24 cellular contexts compared by ENCODE assay signal in genomic region chr7:48312151-48312550, GRCh38.
"Had no signal": no experiment of that assay in that cellular context is flagged by ENCODE, and none has a peak within 500 bp of the region (broad histone marks: within the 10 kb centered on the region; RNA-seq: fewer than 3 reads in every experiment).

No MANE protein-coding gene starts in this region.

- H3K9me3 Mint-ChIP-seq: activated CD4-positive, alpha-beta T cell treated with anti-CD3 and anti-CD28 coated beads, Interleukin-2, amount 10 ng/mL, durations not matched to agents 24 days and 14 days; activated CD8-positive, alpha-beta T cell treated with anti-CD3 and anti-CD28 coated beads for 36 hours; activated naive CD8-positive, alpha-beta T cell treated with anti-CD3 and anti-CD28 coated beads, Interleukin-2, amount 50 U/mL, for 24 hours; activated T-helper 1 cell treated with anti-CD3 and anti-CD28 coated beads, Interleukin-12 subunit alpha, Interleukin-12 subunit beta, Interleukin-2, Interleukin-4 antibody, amounts not matched to agents 30 ng/mL and 10 ng/mL and 1 ng/mL, durations not matched to agents 14 hours and 24 hours and 36 hours; naive thymus-derived CD4-positive, alpha-beta T cell; stimulated activated effector memory CD8-positive, alpha-beta T cell treated with anti-CD3 and anti-CD28 coated beads, Interleukin-12 subunit alpha, Interleukin-12 subunit beta, amount 100 ng/mL, for 72 hours; stimulated activated naive CD8-positive, alpha-beta T cell treated with anti-CD3 and anti-CD28 coated beads, Interleukin-15, amount 100 ng/mL, for 72 hours had no signal

- H3K4me3 Mint-ChIP-seq: activated CD4-positive, alpha-beta T cell treated with anti-CD3 and anti-CD28 coated beads, Interleukin-2, amount 10 ng/mL, durations not matched to agents 24 days and 14 days; activated CD8-positive, alpha-beta memory T cell treated with anti-CD3 and anti-CD28 coated beads, Interleukin-2, amount 10 ng/mL, durations not matched to agents 7 days and 5 days; activated CD8-positive, alpha-beta T cell treated with anti-CD3 and anti-CD28 coated beads for 36 hours; activated naive CD8-positive, alpha-beta T cell treated with anti-CD3 and anti-CD28 coated beads, Interleukin-2, amount 50 U/mL, for 24 hours; activated T-helper 1 cell treated with anti-CD3 and anti-CD28 coated beads, Interleukin-12 subunit alpha, Interleukin-12 subunit beta, Interleukin-2, Interleukin-4 antibody, amounts not matched to agents 30 ng/mL and 10 ng/mL and 1 ng/mL, durations not matched to agents 14 hours and 24 hours and 36 hours; naive thymus-derived CD4-positive, alpha-beta T cell; neural crest cell; stimulated activated effector memory CD8-positive, alpha-beta T cell treated with anti-CD3 and anti-CD28 coated beads, Interleukin-12 subunit alpha, Interleukin-12 subunit beta, amount 100 ng/mL, for 72 hours; stimulated activated naive CD8-positive, alpha-beta T cell treated with anti-CD3 and anti-CD28 coated beads, Interleukin-15, amount 100 ng/mL, for 72 hours had no signal

- FAIRE-seq: small intestine had no signal

- H3K27me3 Mint-ChIP-seq: activated CD8-positive, alpha-beta memory T cell treated with anti-CD3 and anti-CD28 coated beads, Interleukin-2, amount 10 ng/mL, durations not matched to agents 7 days and 5 days; activated CD8-positive, alpha-beta T cell treated with anti-CD3 and anti-CD28 coated beads for 36 hours; activated naive CD8-positive, alpha-beta T cell treated with anti-CD3 and anti-CD28 coated beads, Interleukin-2, amount 50 U/mL, for 24 hours; stimulated activated naive CD8-positive, alpha-beta T cell treated with anti-CD3 and anti-CD28 coated beads, Interleukin-15, amount 100 ng/mL, for 72 hours had no signal

- H3K27ac Mint-ChIP-seq: activated CD4-positive, alpha-beta T cell treated with anti-CD3 and anti-CD28 coated beads, Interleukin-2, amount 10 ng/mL, durations not matched to agents 24 days and 14 days; activated CD8-positive, alpha-beta memory T cell treated with anti-CD3 and anti-CD28 coated beads, Interleukin-2, amount 10 ng/mL, durations not matched to agents 7 days and 5 days; activated CD8-positive, alpha-beta T cell treated with anti-CD3 and anti-CD28 coated beads for 36 hours; activated naive CD8-positive, alpha-beta T cell treated with anti-CD3 and anti-CD28 coated beads, Interleukin-2, amount 50 U/mL, for 24 hours; activated T-helper 1 cell treated with anti-CD3 and anti-CD28 coated beads, Interleukin-12 subunit alpha, Interleukin-12 subunit beta, Interleukin-2, Interleukin-4 antibody, amounts not matched to agents 30 ng/mL and 10 ng/mL and 1 ng/mL, durations not matched to agents 14 hours and 24 hours and 36 hours; naive thymus-derived CD4-positive, alpha-beta T cell; stimulated activated effector memory CD8-positive, alpha-beta T cell treated with anti-CD3 and anti-CD28 coated beads, Interleukin-12 subunit alpha, Interleukin-12 subunit beta, amount 100 ng/mL, for 72 hours; stimulated activated naive CD8-positive, alpha-beta T cell treated with anti-CD3 and anti-CD28 coated beads, Interleukin-15, amount 100 ng/mL, for 72 hours had no signal

- H3K4me1 Mint-ChIP-seq: activated CD4-positive, alpha-beta T cell treated with anti-CD3 and anti-CD28 coated beads, Interleukin-2, amount 10 ng/mL, durations not matched to agents 24 days and 14 days; activated CD8-positive, alpha-beta memory T cell treated with anti-CD3 and anti-CD28 coated beads, Interleukin-2, amount 10 ng/mL, durations not matched to agents 7 days and 5 days; activated naive CD8-positive, alpha-beta T cell treated with anti-CD3 and anti-CD28 coated beads, Interleukin-2, amount 50 U/mL, for 24 hours; naive thymus-derived CD4-positive, alpha-beta T cell; neural crest cell; stimulated activated effector memory CD8-positive, alpha-beta T cell treated with anti-CD3 and anti-CD28 coated beads, Interleukin-12 subunit alpha, Interleukin-12 subunit beta, amount 100 ng/mL, for 72 hours; stimulated activated naive CD8-positive, alpha-beta T cell treated with anti-CD3 and anti-CD28 coated beads, Interleukin-15, amount 100 ng/mL, for 72 hours had no signal

- H3K4me3 ChIP-seq: body of pancreas, esophagus muscularis mucosa, left lung, lung, suprapubic skin, tibial nerve had no signal

- DNase-seq: activated CD4-positive, alpha-beta T cell treated with anti-CD3 and anti-CD28 coated beads, Interleukin-2, amount 10 ng/mL, durations not matched to agents 24 days and 14 days; activated CD8-positive, alpha-beta memory T cell treated with anti-CD3 and anti-CD28 coated beads, Interleukin-2, amount 10 ng/mL, durations not matched to agents 7 days and 5 days; activated CD8-positive, alpha-beta T cell treated with anti-CD3 and anti-CD28 coated beads for 36 hours; activated gamma-delta T cell; activated naive CD4-positive, alpha-beta T cell treated with anti-CD3 and anti-CD28 coated beads, Interleukin-2, amount 50 U/mL, for 16 hours; activated naive CD8-positive, alpha-beta T cell treated with anti-CD3 and anti-CD28 coated beads, Interleukin-2, amount 50 U/mL, for 24 hours; activated T-cell treated with anti-CD3 and anti-CD28 coated beads for 4 hours; anterior cingulate cortex; body of pancreas; caudate nucleus; dermis blood vessel endothelial cell; effector CD8-positive, alpha-beta T cell; left lung; naive thymus-derived CD4-positive, alpha-beta T cell; small intestine; stimulated activated CD4-positive, alpha-beta T cell treated with anti-CD3 and anti-CD28 coated beads, Interleukin-2, amount 100 ng/mL, for 24 hours; stimulated activated naive CD8-positive, alpha-beta T cell treated with anti-CD3 and anti-CD28 coated beads, Interleukin-15, amount 100 ng/mL, for 72 hours had no signal

- H3K36me3 Mint-ChIP-seq: activated CD8-positive, alpha-beta memory T cell treated with anti-CD3 and anti-CD28 coated beads, Interleukin-2, amount 10 ng/mL, durations not matched to agents 7 days and 5 days; naive thymus-derived CD4-positive, alpha-beta T cell; stimulated activated effector memory CD8-positive, alpha-beta T cell treated with anti-CD3 and anti-CD28 coated beads, Interleukin-12 subunit alpha, Interleukin-12 subunit beta, amount 100 ng/mL, for 72 hours had no signal
